Comparison of ENCODE assay signal across 19 cellular contexts in the genomic region with DNA sequence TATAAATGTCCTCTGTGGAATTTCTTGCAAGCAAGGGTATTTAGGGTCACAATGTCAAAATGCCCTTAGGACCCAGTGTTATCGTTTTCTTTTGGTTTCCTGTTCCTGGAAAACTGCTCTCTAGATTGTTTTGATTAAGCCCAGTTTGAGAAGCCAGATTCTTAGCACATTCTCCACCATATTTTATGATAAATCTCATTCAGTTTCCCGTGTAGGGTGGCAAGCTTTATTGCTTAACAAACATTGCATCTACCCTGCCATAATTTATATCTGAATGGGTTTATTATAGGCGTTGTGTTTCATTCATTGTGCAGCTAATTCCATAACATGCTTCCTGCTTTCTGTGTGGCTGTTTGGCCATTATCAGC.
DNase-seq lines count a peak whose midpoint lies in the region; ATAC-seq and TF ChIP-seq lines count a peak whose summit lies in the region.
"Had no signal": no experiment of that assay in that cellular context is flagged by ENCODE, and none has a peak within 500 bp of the region (broad histone marks: within the 10 kb centered on the region; RNA-seq: fewer than 3 reads in every experiment).

No MANE protein-coding gene starts in this region.

- H3K27ac ChIP-seq in left ventricle myocardium inferior (replicated peaks) (peak overlapping the region; percentile 33), heart left ventricle (no peak overlapping the region), SJSA1 (peak overlapping the region; percentile 97), smooth muscle cell (ENCODE audit: low read depth) (no peak overlapping the region)
- no peak overlapping the region for H3K27ac ChIP-seq in CD8-positive, alpha-beta memory T cell (ENCODE audit: low read depth, low read length)
- H3K27ac ChIP-seq: A549 had no signal

- no peak overlapping the region for H3K4me3 Mint-ChIP-seq in CD8-positive, alpha-beta memory T cell
- H3K4me3 Mint-ChIP-seq: GM23338 had no signal

- ATAC-seq in heart left ventricle (no peak), left colon (peak; percentile 98), GM18520 (IDR thresholded peaks at IDR 0.05; ENCODE audit: unreplicated experiment) (no peak)
- ATAC-seq: A549, GM12878, GM23338, Panc1, SK-N-SH treated with all-trans-retinoic acid at 6 μM for 48 hours had no signal

- CTCF ChIA-PET in CD8-positive, alpha-beta memory T cell (lab: Charles Lee) = no interaction called here

- H3K9me3 ChIP-seq in left ventricle myocardium inferior (replicated peaks) (no peaks in the 10 kb centered on the region), heart left ventricle (no peaks in the 10 kb centered on the region), SJSA1 (replicated peaks) (no peaks in the 10 kb centered on the region), smooth muscle cell (replicated peaks; ENCODE audit: low read depth) (no peaks in the 10 kb centered on the region)
- no peaks in the 10 kb centered on the region for H3K9me3 ChIP-seq in CD8-positive, alpha-beta memory T cell (ENCODE audit: low read length)
- H3K9me3 ChIP-seq: A549, Caco-2 had no signal

- H3K9ac ChIP-seq in smooth muscle cell (ENCODE audit: low read depth) = no peak overlapping the region

- peak overlapping the region; percentile 37 for H3K4me2 ChIP-seq in smooth muscle cell
- H3K4me2 ChIP-seq: A549, GM23338 had no signal

- 30 to 40% (median 34%) methylated on average over 3 of the region's 3 CpGs for WGBS in heart left ventricle, 4 donors
- 78% methylated on average over 3 of the region's 3 CpGs for WGBS in smooth muscle cell (ENCODE audit: low lambda C conversion rate)

- H3K27ac Mint-ChIP-seq in CD8-positive, alpha-beta memory T cell = no peak overlapping the region
- H3K27ac Mint-ChIP-seq: GM23338 had no signal

- H3K27me3 ChIP-seq in left ventricle myocardium inferior (ENCODE audit: low read depth) (peaks cover 4% of the 10 kb centered on the region), heart left ventricle (peaks cover 0 to 5% (median 0%) of the 10 kb centered on the region in 9 donors), SJSA1 (replicated peaks) (no peaks in the 10 kb centered on the region), smooth muscle cell (ENCODE audit: low read depth) (no peaks in the 10 kb centered on the region)
- H3K27me3 ChIP-seq in CD8-positive, alpha-beta memory T cell (ENCODE audit: insufficient read depth, low read length, poor library complexity, severe bottlenecking) = no peaks in the 10 kb centered on the region

- no peaks in the 10 kb centered on the region for H3K36me3 ChIP-seq in left ventricle myocardium inferior
- H3K36me3 ChIP-seq in heart left ventricle = no peaks in the 10 kb centered on the region
- H3K36me3 ChIP-seq in SJSA1 = no peaks in the 10 kb centered on the region
- H3K36me3 ChIP-seq in smooth muscle cell (ENCODE audit: low read depth) = no peaks in the 10 kb centered on the region
- H3K36me3 ChIP-seq in CD8-positive, alpha-beta memory T cell (ENCODE audit: insufficient read depth, low read length) = no peaks in the 10 kb centered on the region

- POLR2A ChIA-PET in CD8-positive, alpha-beta memory T cell (lab: Charles Lee) = no interaction called here

- no peaks in the 10 kb centered on the region for H3K36me3 Mint-ChIP-seq in CD8-positive, alpha-beta memory T cell

- H3K9me3 Mint-ChIP-seq in CD8-positive, alpha-beta memory T cell = peaks cover 0 to 7% (median 0%) of the 10 kb centered on the region in 5 donors

- DNase-seq in left ventricle myocardium inferior (no peak), heart left ventricle (no peak), SJSA1 (ENCODE audit: low read depth in 1 of 2, low spot score in 2 of 2) (no peak), left colon (no peak), smooth muscle cell (lab: John Stamatoyannopoulos, UW; ENCODE audit: unreplicated experiment) (no peak), DMS53 (lab: John Stamatoyannopoulos, UW) (no peak)
- DNase-seq in CD8-positive, alpha-beta memory T cell = no peak
- DNase-seq: Caco-2, DMS79, NCI-H1092, NCI-H146, NCI-H2081, NCI-H524 treated with DMSO at 0.1 percent for 48 hours had no signal

- H3K4me1 Mint-ChIP-seq in CD8-positive, alpha-beta memory T cell = no peaks in the 10 kb centered on the region
- H3K4me1 Mint-ChIP-seq: GM23338 had no signal

- H3K4me3 ChIP-seq in left ventricle myocardium inferior (no peak overlapping the region), heart left ventricle (no peak overlapping the region), SJSA1 (no peak overlapping the region), smooth muscle cell (no peak overlapping the region)
- H3K4me3 ChIP-seq in CD8-positive, alpha-beta memory T cell (ENCODE audit: low read length) = no peak overlapping the region
- H3K4me3 ChIP-seq: A549, GM12878, GM23338 had no signal

- intact Hi-C loops in left ventricle myocardium inferior (cut with micrococcal nuclease) = no loop called here
- intact Hi-C loops in heart left ventricle (cut with DNase I) = no loop called here
- intact Hi-C loops in left colon (cut with DNase I, micrococcal nuclease) = no loop called here

- H3K4me1 ChIP-seq in left ventricle myocardium inferior (peaks cover 6% of the 10 kb centered on the region), heart left ventricle (peaks cover 0 to 8% (median 0%) of the 10 kb centered on the region in 12 donors), SJSA1 (replicated peaks) (peaks cover 62% of the 10 kb centered on the region), smooth muscle cell (ENCODE audit: low read depth) (peaks cover 8% of the 10 kb centered on the region)
- H3K4me1 ChIP-seq in CD8-positive, alpha-beta memory T cell (ENCODE audit: insufficient read depth, low read length) = no peaks in the 10 kb centered on the region
- H3K4me1 ChIP-seq: A549, Caco-2 had no signal

- TF ChIP-seq POLR2A in heart left ventricle (IDR thresholded peaks at IDR 0.05) = no peak

- TF ChIP-seq CTCF in left ventricle myocardium inferior (IDR thresholded peaks at IDR 0.05; ENCODE audit: borderline replicate concordance) = no peak
- TF ChIP-seq CTCF in heart left ventricle (IDR thresholded peaks at IDR 0.05) = no peak
- TF ChIP-seq CTCF in smooth muscle cell (IDR thresholded peaks at IDR 0.05; ENCODE audit: borderline replicate concordance, insufficient read depth, poor library complexity, severe bottlenecking) = no peak

- no peaks in the 10 kb centered on the region for H4K20me1 ChIP-seq in smooth muscle cell (ENCODE audit: low read depth)

- no peaks in the 10 kb centered on the region for H3K79me2 ChIP-seq in smooth muscle cell (ENCODE audit: low read depth)

- H2AFZ ChIP-seq in smooth muscle cell (ENCODE audit: low read depth) = no peak overlapping the region
- H2AFZ ChIP-seq: GM23338 had no signal

- peaks cover 7 to 21% of the 10 kb centered on the region in 2 donors for H3K27me3 Mint-ChIP-seq in CD8-positive, alpha-beta memory T cell

- no peaks in the 10 kb centered on the region for H3F3A ChIP-seq in smooth muscle cell (ENCODE audit: low read depth)

Comparison
In these comparisons a context has a peak if more than half of its experiments do, and no peak if none do; other contexts are left out.
1. H3K27ac ChIP-seq: peak in left ventricle myocardium inferior (single experiment) and SJSA1 (single experiment); none in heart left ventricle (0 of 12), smooth muscle cell (single experiment) and CD8-positive, alpha-beta memory T cell (single experiment).